In genomic region chr14:100972134-100972905, GRCh38 we compare ENCODE assay signal across 21 cellular contexts.
"Had no signal": no experiment of that assay in that cellular context is flagged by ENCODE, and none has a peak within 500 bp of the region (broad histone marks: within the 10 kb centered on the region; RNA-seq: fewer than 3 reads in every experiment).

No MANE protein-coding gene starts in this region.

- H3K27me3 Mint-ChIP-seq: activated CD8-positive, alpha-beta memory T cell treated with anti-CD3 and anti-CD28 coated beads, Interleukin-2, amount 10 ng/mL, durations not matched to agents 7 days and 5 days; dendritic cell treated with granulocyte-macrophage colony-stimulating factor and Interleukin-4, amounts not matched to agents 40 ng/mL and 50 ng/mL, for 4 days; stimulated activated memory B cell treated with anti-CD40 and anti-IgM and Interleukin-4, amounts not matched to agents 10 μg/mL and 1 μg/mL and 100 μg/mL, for 72 hours had no signal

- H3K4me3 Mint-ChIP-seq: activated CD4-positive, alpha-beta memory T cell treated with anti-CD3 and anti-CD28 coated beads for 36 hours; activated CD8-positive, alpha-beta memory T cell treated with anti-CD3 and anti-CD28 coated beads, Interleukin-2, amount 10 ng/mL, durations not matched to agents 7 days and 5 days; activated naive CD8-positive, alpha-beta T cell treated with anti-CD3 and anti-CD28 coated beads, Interleukin-2, amount 10 ng/mL, durations not matched to agents 7 days and 5 days; dendritic cell treated with granulocyte-macrophage colony-stimulating factor and Interleukin-4, amounts not matched to agents 40 ng/mL and 50 ng/mL, for 4 days; mesothelial cell of epicardium; natural killer cell treated with Interleukin-12 subunit alpha and Interleukin-12 subunit beta and Interleukin-15 and Interleukin-18, amount 100 ng/mL, for 72 hours; stimulated activated memory B cell treated with anti-CD40 and anti-IgM and Interleukin-4, amounts not matched to agents 10 μg/mL and 1 μg/mL and 100 μg/mL, for 72 hours; T-helper 2 cell treated with Interferon-gamma antibody and Interleukin-4, amounts not matched to agents 5 μg/mL and 100 μg/mL, for 36 hours; WTC11 had no signal

- H2AFZ ChIP-seq: parathyroid adenoma had no signal

- H3K4me1 ChIP-seq: parathyroid adenoma, right lobe of liver had no signal

- H3K9ac ChIP-seq: parathyroid adenoma had no signal

- H3K4me1 Mint-ChIP-seq: activated CD8-positive, alpha-beta memory T cell treated with anti-CD3 and anti-CD28 coated beads, Interleukin-2, amount 10 ng/mL, durations not matched to agents 7 days and 5 days; activated naive CD8-positive, alpha-beta T cell treated with anti-CD3 and anti-CD28 coated beads, Interleukin-2, amount 10 ng/mL, durations not matched to agents 7 days and 5 days; mesothelial cell of epicardium; stimulated activated memory B cell treated with anti-CD40 and anti-IgM and Interleukin-4, amounts not matched to agents 10 μg/mL and 1 μg/mL and 100 μg/mL, for 72 hours; WTC11 had no signal

- H3K79me2 ChIP-seq: parathyroid adenoma had no signal

- H3K27ac Mint-ChIP-seq: activated CD4-positive, alpha-beta memory T cell treated with anti-CD3 and anti-CD28 coated beads for 36 hours; activated CD8-positive, alpha-beta memory T cell treated with anti-CD3 and anti-CD28 coated beads, Interleukin-2, amount 10 ng/mL, durations not matched to agents 7 days and 5 days; activated naive CD8-positive, alpha-beta T cell treated with anti-CD3 and anti-CD28 coated beads, Interleukin-2, amount 10 ng/mL, durations not matched to agents 7 days and 5 days; activated T-helper 2 cell treated with anti-CD3 and anti-CD28 coated beads, Interferon-gamma antibody, Interleukin-2, Interleukin-4, amounts not matched to agents 10 μg/mL and 5 μg/mL and 100 μg/mL, durations not matched to agents 14 hours and 24 hours and 36 hours; dendritic cell treated with granulocyte-macrophage colony-stimulating factor and Interleukin-4, amounts not matched to agents 40 ng/mL and 50 ng/mL, for 4 days; mesothelial cell of epicardium; natural killer cell treated with Interleukin-12 subunit alpha and Interleukin-12 subunit beta and Interleukin-15 and Interleukin-18, amount 100 ng/mL, for 72 hours; stimulated activated memory B cell treated with anti-CD40 and anti-IgM and Interleukin-4, amounts not matched to agents 10 μg/mL and 1 μg/mL and 100 μg/mL, for 72 hours; T-helper 2 cell treated with Interferon-gamma antibody and Interleukin-4, amounts not matched to agents 5 μg/mL and 100 μg/mL, for 36 hours; WTC11 had no signal

- H3K36me3 Mint-ChIP-seq: activated CD4-positive, alpha-beta memory T cell treated with anti-CD3 and anti-CD28 coated beads for 36 hours; activated CD8-positive, alpha-beta memory T cell treated with anti-CD3 and anti-CD28 coated beads, Interleukin-2, amount 10 ng/mL, durations not matched to agents 7 days and 5 days; activated naive CD8-positive, alpha-beta T cell treated with anti-CD3 and anti-CD28 coated beads, Interleukin-2, amount 10 ng/mL, durations not matched to agents 7 days and 5 days; mesothelial cell of epicardium; natural killer cell treated with Interleukin-12 subunit alpha and Interleukin-12 subunit beta and Interleukin-15 and Interleukin-18, amount 100 ng/mL, for 72 hours; stimulated activated memory B cell treated with anti-CD40 and anti-IgM and Interleukin-4, amounts not matched to agents 10 μg/mL and 1 μg/mL and 100 μg/mL, for 72 hours had no signal

- H3K27ac ChIP-seq: neutrophil, parathyroid adenoma, right lobe of liver, thoracic aorta had no signal

- H3K4me3 ChIP-seq: lung, right lobe of liver, thoracic aorta had no signal

- H3K36me3 ChIP-seq: neutrophil, right lobe of liver, thoracic aorta had no signal

- ATAC-seq: activated CD8-positive, alpha-beta memory T cell treated with anti-CD3 and anti-CD28 coated beads, Interleukin-2, amount 10 ng/mL, durations not matched to agents 7 days and 5 days; natural killer cell treated with Interleukin-12 subunit alpha and Interleukin-12 subunit beta and Interleukin-15 and Interleukin-18, amount 100 ng/mL, for 72 hours; right lobe of liver; stimulated activated memory B cell treated with anti-CD40 and anti-IgM and Interleukin-4, amounts not matched to agents 10 μg/mL and 1 μg/mL and 100 μg/mL, for 72 hours; WTC11 had no signal

- DNase-seq: activated CD4-positive, alpha-beta memory T cell treated with anti-CD3 and anti-CD28 coated beads for 36 hours; activated CD4-positive, alpha-beta T cell treated with anti-CD3 and anti-CD28 coated beads for 4 hours; activated CD8-positive, alpha-beta memory T cell treated with anti-CD3 and anti-CD28 coated beads, Interleukin-2, amount 10 ng/mL, durations not matched to agents 7 days and 5 days; activated naive CD4-positive, alpha-beta T cell treated with Interleukin-2 at 50 U/mL for 16 hours; activated naive CD8-positive, alpha-beta T cell treated with anti-CD3 and anti-CD28 coated beads, Interleukin-2, amount 10 ng/mL, durations not matched to agents 7 days and 5 days; effector CD8-positive, alpha-beta T cell; glutamatergic neuron; hippocampal formation; right lobe of liver; stimulated activated CD4-positive, alpha-beta T cell treated with anti-CD3 and anti-CD28 coated beads, Interleukin-4, amount 100 ng/mL, for 24 hours had no signal

- H3K27me3 ChIP-seq: right lobe of liver had no signal

- H3K9me3 ChIP-seq: neutrophil, right lobe of liver, thoracic aorta had no signal

- H3K9me3 Mint-ChIP-seq: activated CD4-positive, alpha-beta memory T cell treated with anti-CD3 and anti-CD28 coated beads for 36 hours; activated naive CD8-positive, alpha-beta T cell treated with anti-CD3 and anti-CD28 coated beads, Interleukin-2, amount 10 ng/mL, durations not matched to agents 7 days and 5 days; activated T-helper 2 cell treated with anti-CD3 and anti-CD28 coated beads, Interferon-gamma antibody, Interleukin-2, Interleukin-4, amounts not matched to agents 10 μg/mL and 5 μg/mL and 100 μg/mL, durations not matched to agents 14 hours and 24 hours and 36 hours; dendritic cell treated with granulocyte-macrophage colony-stimulating factor and Interleukin-4, amounts not matched to agents 40 ng/mL and 50 ng/mL, for 4 days; mesothelial cell of epicardium; natural killer cell treated with Interleukin-12 subunit alpha and Interleukin-12 subunit beta and Interleukin-15 and Interleukin-18, amount 100 ng/mL, for 72 hours; stimulated activated memory B cell treated with anti-CD40 and anti-IgM and Interleukin-4, amounts not matched to agents 10 μg/mL and 1 μg/mL and 100 μg/mL, for 72 hours; T-helper 2 cell treated with Interferon-gamma antibody and Interleukin-4, amounts not matched to agents 5 μg/mL and 100 μg/mL, for 36 hours; WTC11 had no signal
